In the genomic region with DNA sequence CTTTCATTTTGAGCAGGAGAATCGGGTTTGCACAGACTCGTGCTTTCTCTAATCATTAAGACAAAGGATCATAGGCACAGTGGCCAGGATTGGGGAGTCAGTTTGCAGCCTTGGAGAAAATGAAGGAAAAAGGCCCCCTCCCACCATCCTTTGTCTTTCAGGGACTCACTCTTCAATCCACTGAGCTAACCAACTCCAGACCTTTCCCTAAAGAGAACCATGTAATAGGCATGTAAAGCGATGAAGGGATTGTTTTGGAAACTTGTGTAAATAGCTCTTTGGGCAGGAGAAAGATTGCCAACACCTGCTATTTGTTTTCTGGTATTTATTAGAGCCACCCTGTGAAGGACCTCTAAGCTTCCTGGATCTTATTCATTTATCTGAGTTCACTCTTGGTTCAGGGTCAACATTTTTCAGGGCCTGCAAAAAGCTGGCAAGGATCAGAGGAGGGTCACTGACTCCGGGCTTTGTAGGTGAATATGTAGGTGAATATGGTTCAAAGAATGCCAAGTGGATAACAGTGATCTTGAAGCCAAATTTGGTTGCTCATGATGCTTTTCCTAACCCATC, we compare ENCODE assay signal across 14 cellular contexts.
"Had no signal": no experiment of that assay in that cellular context is flagged by ENCODE, and none has a peak within 500 bp of the region (broad histone marks: within the 10 kb centered on the region; RNA-seq: fewer than 3 reads in every experiment).

No MANE protein-coding gene starts in this region.

- ATAC-seq: activated CD8-positive, alpha-beta T cell treated with anti-CD3 and anti-CD28 coated beads, Interleukin-2, amount 10 ng/mL, durations not matched to agents 7 days and 5 days; effector memory CD8-positive, alpha-beta T cell; left ventricle myocardium superior; stimulated activated naive CD8-positive, alpha-beta T cell treated with anti-CD3 and anti-CD28 coated beads, Interleukin-15, amount 100 ng/mL, for 72 hours had no signal

- H3K27ac Mint-ChIP-seq: activated CD4-positive, alpha-beta T cell treated with anti-CD3 and anti-CD28 coated beads, Interleukin-2, amount 10 ng/mL, durations not matched to agents 7 days and 5 days; activated CD8-positive, alpha-beta T cell treated with anti-CD3 and anti-CD28 coated beads, Interleukin-2, amount 10 ng/mL, durations not matched to agents 7 days and 5 days; activated naive CD4-positive, alpha-beta T cell treated with anti-CD3 and anti-CD28 coated beads for 36 hours; activated T-cell treated with anti-CD3 and anti-CD28 coated beads, Interleukin-2, amount 50 U/mL, for 24 hours; brain; effector memory CD8-positive, alpha-beta T cell; stimulated activated naive CD8-positive, alpha-beta T cell treated with anti-CD3 and anti-CD28 coated beads, Interleukin-15, amount 100 ng/mL, for 72 hours had no signal

- H3K4me3 ChIP-seq: prostate gland, right atrium auricular region, suprapubic skin, transverse colon, vagina had no signal

- H3K4me1 Mint-ChIP-seq: activated CD4-positive, alpha-beta T cell treated with anti-CD3 and anti-CD28 coated beads, Interleukin-2, amount 10 ng/mL, durations not matched to agents 7 days and 5 days; brain; stimulated activated naive CD8-positive, alpha-beta T cell treated with anti-CD3 and anti-CD28 coated beads, Interleukin-15, amount 100 ng/mL, for 72 hours had no signal

- DNase-seq: activated CD4-positive, alpha-beta T cell treated with anti-CD3 and anti-CD28 coated beads, Interleukin-2, amount 10 ng/mL, durations not matched to agents 7 days and 5 days; activated CD8-positive, alpha-beta T cell treated with anti-CD3 and anti-CD28 coated beads, Interleukin-2, amount 10 ng/mL, durations not matched to agents 7 days and 5 days; activated naive CD4-positive, alpha-beta T cell treated with anti-CD3 and anti-CD28 coated beads for 36 hours; activated T-cell treated with anti-CD3 and anti-CD28 coated beads, Interleukin-2, amount 50 U/mL, for 24 hours; caudate nucleus; effector memory CD8-positive, alpha-beta T cell; left ventricle myocardium superior; stimulated activated naive CD8-positive, alpha-beta T cell treated with anti-CD3 and anti-CD28 coated beads, Interleukin-15, amount 100 ng/mL, for 72 hours; transverse colon had no signal

- H3K36me3 ChIP-seq: prostate gland, right atrium auricular region, suprapubic skin, transverse colon, vagina had no signal

- H3K4me3 Mint-ChIP-seq: activated CD4-positive, alpha-beta T cell treated with anti-CD3 and anti-CD28 coated beads, Interleukin-2, amount 10 ng/mL, durations not matched to agents 7 days and 5 days; activated CD8-positive, alpha-beta T cell treated with anti-CD3 and anti-CD28 coated beads, Interleukin-2, amount 10 ng/mL, durations not matched to agents 7 days and 5 days; activated naive CD4-positive, alpha-beta T cell treated with anti-CD3 and anti-CD28 coated beads for 36 hours; activated T-cell treated with anti-CD3 and anti-CD28 coated beads, Interleukin-2, amount 50 U/mL, for 24 hours; brain; effector memory CD8-positive, alpha-beta T cell; stimulated activated naive CD8-positive, alpha-beta T cell treated with anti-CD3 and anti-CD28 coated beads, Interleukin-15, amount 100 ng/mL, for 72 hours had no signal

- H3K9me3 ChIP-seq: prostate gland, right atrium auricular region, suprapubic skin, transverse colon, vagina had no signal

- H3K36me3 Mint-ChIP-seq: brain had no signal

- H3K9me3 Mint-ChIP-seq: effector memory CD8-positive, alpha-beta T cell; stimulated activated naive CD8-positive, alpha-beta T cell treated with anti-CD3 and anti-CD28 coated beads, Interleukin-15, amount 100 ng/mL, for 72 hours had no signal

- H3K27me3 Mint-ChIP-seq: activated CD4-positive, alpha-beta T cell treated with anti-CD3 and anti-CD28 coated beads, Interleukin-2, amount 10 ng/mL, durations not matched to agents 7 days and 5 days; activated T-cell treated with anti-CD3 and anti-CD28 coated beads, Interleukin-2, amount 50 U/mL, for 24 hours; effector memory CD8-positive, alpha-beta T cell; stimulated activated naive CD8-positive, alpha-beta T cell treated with anti-CD3 and anti-CD28 coated beads, Interleukin-15, amount 100 ng/mL, for 72 hours had no signal

- H3K27me3 ChIP-seq: right atrium auricular region, suprapubic skin, transverse colon, vagina had no signal

- H3K27ac ChIP-seq: prostate gland, right atrium auricular region, suprapubic skin, transverse colon had no signal
